31 cellular contexts compared by ENCODE assay signal in genomic region chr2:18169121-18169786, GRCh38.
A peak's percentile ranks its signal among the peaks of the same experiment; 100 is the strongest.
DNase-seq lines count a peak whose midpoint lies in the region; ATAC-seq, FAIRE-seq and TF ChIP-seq lines count a peak whose summit lies in the region.
"Had no signal": no experiment of that assay in that cellular context is flagged by ENCODE, and none has a peak within 500 bp of the region (broad histone marks: within the 10 kb centered on the region; RNA-seq: fewer than 3 reads in every experiment).

No MANE protein-coding gene starts in this region.

- H3K79me2 ChIP-seq in HepG2 (ENCODE audit: insufficient read depth, low read length) (no peaks in the 10 kb centered on the region), SK-N-SH (ENCODE audit: insufficient read depth) (no peaks in the 10 kb centered on the region)
- H3K79me2 ChIP-seq: parathyroid adenoma had no signal

- WGBS in HepG2 (ENCODE audit: low lambda C conversion rate): 38% methylated on average over 4 of the region's 4 CpGs
- 63% methylated on average over 3 of the region's 4 CpGs for WGBS in right lobe of liver (ENCODE audit: insufficient coverage, low coverage, low lambda C conversion rate, missing lambda C conversion rate)
- 46% methylated on average over 4 of the region's 4 CpGs for WGBS in SK-N-SH (ENCODE audit: low lambda C conversion rate)

- intact Hi-C loops in HepG2 (cut with micrococcal nuclease; ENCODE audit: unreplicated experiment) (no loop called here), right lobe of liver (cut with DNase I) (no loop called here)

- FAIRE-seq in HepG2 (lab: Jason Lieb, UNC): no peak
- no peak for FAIRE-seq in bronchial epithelial cell (lab: Jason Lieb, UNC)
- FAIRE-seq: frontal cortex, H1 had no signal

- H3K9ac ChIP-seq in HepG2 (ENCODE audit: insufficient read depth, low read depth, low read length): no peak overlapping the region
- no peak overlapping the region for H3K9ac ChIP-seq in SK-N-SH
- H3K9ac ChIP-seq: parathyroid adenoma had no signal

- no TSS peak for BruUV-seq in HepG2 (replicated peaks; lab: Mats Ljungman, UMichigan)

- TF ChIP-seq RAD21 in HepG2 (CRISPR knock-in tag; IDR thresholded peaks at IDR 0.05): no peak
- TF ChIP-seq RAD21 in SK-N-SH (IDR thresholded peaks at IDR 0.05; ENCODE audit: low read length): no peak

- H4K20me1 ChIP-seq in HepG2 (ENCODE audit: insufficient read depth, low read length) (no peaks in the 10 kb centered on the region), SK-N-SH (ENCODE audit: insufficient read depth) (no peaks in the 10 kb centered on the region)

- no peaks in the 10 kb centered on the region for H3F3A ChIP-seq in SK-N-SH (replicated peaks; ENCODE audit: insufficient read depth)

- ATAC-seq in HepG2 (no peak), right lobe of liver (no peak), HG02973 (IDR thresholded peaks at IDR 0.05; ENCODE audit: unreplicated experiment) (no peak)
- ATAC-seq: activated CD8-positive, alpha-beta T cell treated with anti-CD3 and anti-CD28 coated beads for 36 hours; activated naive CD4-positive, alpha-beta T cell treated with anti-CD3 and anti-CD28 coated beads, Interleukin-2, amount 50 U/mL, for 72 hours; left cardiac atrium; right cardiac atrium; T-cell had no signal

- CTCF ChIA-PET in HepG2 (lab: Yijun Ruan, JAX; ENCODE audit: low intra/inter-chr PET ratio, low total read pairs) (no interaction called here), SK-N-SH (lab: Yijun Ruan, JAX) (interaction anchor here (1.0 to 5.5 kb wide), 4 partner anchors 9 to 318 kb away, joined by 3 to 43 read pairs (median 10); no protein-coding TSS in a partner anchor)

- TF ChIP-seq CTCF in HepG2 (CRISPR knock-in tag; IDR thresholded peaks at IDR 0.05) (no peak), right lobe of liver (IDR thresholded peaks at IDR 0.05) (no peak), bronchial epithelial cell (IDR thresholded peaks at IDR 0.05; ENCODE audit: insufficient read depth, low read length, severe bottlenecking) (no peak), SK-N-SH (IDR thresholded peaks at IDR 0.05) (no peak), GM20000 (IDR thresholded peaks at IDR 0.05; ENCODE audit: extremely low read depth, missing control alignments) (no peak)

- POLR2A ChIA-PET in HepG2 (lab: Yijun Ruan, JAX): no interaction called here
- POLR2A ChIA-PET in SK-N-SH (lab: Yijun Ruan, JAX): no interaction called here

- no peak overlapping the region for H3K4me2 ChIP-seq in HepG2 (ENCODE audit: low read depth, low read length)
- no peak overlapping the region for H3K4me2 ChIP-seq in SK-N-SH

- TF ChIP-seq POLR2A in HepG2 (IDR thresholded peaks at IDR 0.05; ENCODE audit: insufficient read depth in 1 of 2, low read depth in 2 of 2, low read length in 2 of 2) (no peak), right lobe of liver (IDR thresholded peaks at IDR 0.05) (no peak)

- DNase-seq in HepG2 (ENCODE audit: low spot score) (no peak), right lobe of liver (no peak), NCI-H1694 treated with DMSO at 0.1 percent for 48 hours (lab: John Stamatoyannopoulos, UW) (peak; percentile 80), bronchial epithelial cell (ENCODE audit: low read depth) (peak; percentile 74), CD1c-positive myeloid dendritic cell (ENCODE audit: extremely low spot score) (no peak), SK-N-SH (no peak), GM20000 (ENCODE audit: low spot score) (no peak)
- DNase-seq: activated CD4-positive, CD25-positive, alpha-beta regulatory T cell; activated CD8-positive, alpha-beta T cell treated with anti-CD3 and anti-CD28 coated beads for 36 hours; anterior cingulate cortex; CD4-positive, CD25-positive, alpha-beta regulatory T cell; cortex of kidney; EL; left cardiac atrium; NCI-H1105 treated with DMSO at 0.1 percent for 48 hours; NCI-H2081 treated with DMSO at 0.1 percent for 48 hours; NCI-H510A; Peyer's patch; right cardiac atrium; SJCRH30; spleen; stimulated activated CD4-positive, alpha-beta T cell treated with anti-CD3 and anti-CD28 coated beads, Interleukin-2, amount 100 ng/mL, for 48 hours; T-cell; upper lobe of left lung had no signal

- TF ChIP-seq EP300 in HepG2 (IDR thresholded peaks at IDR 0.05; ENCODE audit: low read depth in 2 of 2, low read length in 2 of 2): no peak
- no peak for TF ChIP-seq EP300 in HepG2 (CRISPR knock-in tag; IDR thresholded peaks at IDR 0.05; ENCODE audit: borderline replicate concordance)
- no peak for TF ChIP-seq EP300 in SK-N-SH (IDR thresholded peaks at IDR 0.05; ENCODE audit: borderline replicate concordance in 1 of 2, low read depth in 1 of 2, low read length in 1 of 2)

- H3K4me3 ChIP-seq in HepG2 (replicated peaks in 1 of 3; ENCODE audit: insufficient read depth in 1 of 3, low read depth in 2 of 3, low read length in 3 of 3) (no peak overlapping the region), right lobe of liver (no peak overlapping the region), bronchial epithelial cell (ENCODE audit: low read depth, low read length) (no peak overlapping the region), SK-N-SH (ENCODE audit: low read depth in 2 of 2, low read length in 1 of 2) (no peak overlapping the region)
- H3K4me3 ChIP-seq: cardiac muscle cell, esophagus muscularis mucosa, Peyer's patch, SJCRH30, spleen, upper lobe of left lung had no signal

- H3K9me2 ChIP-seq in SK-N-SH: no peaks in the 10 kb centered on the region

- H2AFZ ChIP-seq in HepG2 (ENCODE audit: low read length) (no peak overlapping the region), SK-N-SH (ENCODE audit: low read depth) (no peak overlapping the region)
- H2AFZ ChIP-seq: parathyroid adenoma had no signal

- H3K36me3 ChIP-seq in HepG2 (replicated peaks in 1 of 2; ENCODE audit: control insufficient read depth in 1 of 2, insufficient read depth in 2 of 2, low read length in 2 of 2): no peaks in the 10 kb centered on the region
- no peaks in the 10 kb centered on the region for H3K36me3 ChIP-seq in right lobe of liver
- H3K36me3 ChIP-seq in bronchial epithelial cell (ENCODE audit: control insufficient read depth, insufficient read depth, low read length): no peaks in the 10 kb centered on the region
- H3K36me3 ChIP-seq in SK-N-SH (replicated peaks in 1 of 2; ENCODE audit: control insufficient read depth in 1 of 2, insufficient read depth in 2 of 2, low read length in 1 of 2): no peaks in the 10 kb centered on the region
- H3K36me3 ChIP-seq: cardiac muscle cell, esophagus muscularis mucosa, Peyer's patch, SJCRH30, spleen, upper lobe of left lung had no signal

- H3K9me3 ChIP-seq in HepG2 (ENCODE audit: low read length) (no peaks in the 10 kb centered on the region), right lobe of liver (no peaks in the 10 kb centered on the region), SK-N-SH (no peaks in the 10 kb centered on the region)
- H3K9me3 ChIP-seq: esophagus muscularis mucosa, Peyer's patch, spleen, upper lobe of left lung had no signal

- in situ Hi-C loops in HepG2 (cut with HindIII; ENCODE audit: extremely low pct_ligation_motif_present, low pct_unique_long_range_greater_than_20kb): no loop called here

- no peaks in the 10 kb centered on the region for H3K4me1 ChIP-seq in HepG2 (ENCODE audit: insufficient read depth, low read length)
- no peaks in the 10 kb centered on the region for H3K4me1 ChIP-seq in right lobe of liver
- no peaks in the 10 kb centered on the region for H3K4me1 ChIP-seq in SK-N-SH (ENCODE audit: control insufficient read depth in 1 of 2, insufficient read depth in 2 of 2, low read depth in 1 of 2, low read length in 1 of 2)
- H3K4me1 ChIP-seq: parathyroid adenoma, Peyer's patch, spleen had no signal

- H3K27me3 ChIP-seq in HepG2 (ENCODE audit: control insufficient read depth in 1 of 2, insufficient read depth in 2 of 2, low read length in 2 of 2) (no peaks in the 10 kb centered on the region), right lobe of liver (no peaks in the 10 kb centered on the region), bronchial epithelial cell (ENCODE audit: control insufficient read depth, insufficient read depth, low read length) (no peaks in the 10 kb centered on the region), SK-N-SH (ENCODE audit: insufficient read depth) (no peaks in the 10 kb centered on the region)
- H3K27me3 ChIP-seq: cardiac muscle cell, esophagus muscularis mucosa, Peyer's patch, SJCRH30, upper lobe of left lung had no signal

- H3K27ac ChIP-seq in HepG2 (ENCODE audit: extremely low read length, insufficient read depth, low read length) (no peak overlapping the region), right lobe of liver (no peak overlapping the region), SK-N-SH (ENCODE audit: low read depth in 2 of 2, low read length in 1 of 2) (no peak overlapping the region)
- H3K27ac ChIP-seq: cardiac muscle cell, esophagus muscularis mucosa, parathyroid adenoma, Peyer's patch, spleen, upper lobe of left lung had no signal

TF ChIP-seq in SK-N-SH, 30 proteins besides CTCF, POLR2A, EP300 and RAD21 (continues in another document):
- no peak for TF ChIP-seq PBX3 (IDR thresholded peaks at IDR 0.05)
- TF ChIP-seq RCOR1 (IDR thresholded peaks at IDR 0.05; ENCODE audit: low read length): no peak
- TF ChIP-seq FOXM1 (IDR thresholded peaks at IDR 0.05; ENCODE audit: low read depth): no peak
- TF ChIP-seq USF1 (IDR thresholded peaks at IDR 0.05; ENCODE audit: borderline replicate concordance, low read depth): no peak

Comparison
In these comparisons a context has a peak if more than half of its experiments do, and no peak if none do; other contexts are left out.
1. DNase-seq: peak in NCI-H1694 treated with DMSO at 0.1 percent for 48 hours (single experiment) and bronchial epithelial cell (single experiment); none in HepG2 (single experiment), right lobe of liver (0 of 3), CD1c-positive myeloid dendritic cell (single experiment), SK-N-SH (single experiment) and GM20000 (single experiment).